1 cellular context compared by ENCODE assay signal in genomic region chr5:14268236-14268701, GRCh38.
TF ChIP-seq lines count a peak whose summit lies in the region.

No MANE protein-coding gene starts in this region.

TF ChIP-seq in HEK293, 187 proteins besides CTCF, POLR2A, EP300 and RAD21 (continued from another document and continues in another):
- TF ChIP-seq PATZ1 (tag by site-specific recombination; IDR thresholded peaks at IDR 0.05) (peak; percentile 43; the same call in 1 of the 2 replicates), TRIM28 (IDR thresholded peaks at IDR 0.05; ENCODE audit: borderline replicate concordance, low read length) (no peak), ZFP37 (tag by site-specific recombination; IDR thresholded peaks at IDR 0.05) (peak; percentile 89), KLF10 (tag by site-specific recombination; IDR thresholded peaks at IDR 0.05) (no peak), ZNF239 (tag by site-specific recombination; IDR thresholded peaks at IDR 0.05) (no peak), ZNF146 (tag by site-specific recombination; IDR thresholded peaks at IDR 0.05) (no peak), ZXDB (tag by site-specific recombination; IDR thresholded peaks at IDR 0.05) (no peak), ZNF416 (tag by site-specific recombination; IDR thresholded peaks at IDR 0.05) (no peak), ZBTB7A (tag by site-specific recombination; IDR thresholded peaks at IDR 0.05; ENCODE audit: low read depth) (no peak), HOXA7 (CRISPR knock-in tag; IDR thresholded peaks at IDR 0.05; ENCODE audit: borderline replicate concordance) (no peak), ZSCAN4 (tag by site-specific recombination; IDR thresholded peaks at IDR 0.05) (no peak), ZNF548 (tag by site-specific recombination; IDR thresholded peaks at IDR 0.05) (no peak), ZNF488 (tag by site-specific recombination; IDR thresholded peaks at IDR 0.05) (no peak), ZNF266 (tag by site-specific recombination; IDR thresholded peaks at IDR 0.05; ENCODE audit: low read depth) (no peak), ZBTB8A (tag by site-specific recombination; IDR thresholded peaks at IDR 0.05) (no peak), ZNF677 (tag by site-specific recombination; IDR thresholded peaks at IDR 0.05) (no peak), ZNF48 (tag by site-specific recombination; IDR thresholded peaks at IDR 0.05) (no peak), PRDM10 (tag by site-specific recombination; IDR thresholded peaks at IDR 0.05) (peak; percentile 47; the same call in 1 of the 2 replicates), ZNF324 (tag by site-specific recombination; IDR thresholded peaks at IDR 0.05) (peak; percentile 35; the same call in 1 of the 2 replicates), ZBTB1 (tag by site-specific recombination; IDR thresholded peaks at IDR 0.05) (no peak), ZBTB17 (tag by site-specific recombination; IDR thresholded peaks at IDR 0.05) (peak; percentile 44), ZFP69B (tag by site-specific recombination; IDR thresholded peaks at IDR 0.05) (0 out of 2 replicates have a peak, but pooled peaks have one; percentile 33), ZNF394 (tag by site-specific recombination; IDR thresholded peaks at IDR 0.05; ENCODE audit: borderline replicate concordance) (no peak), ZNF580 (tag by site-specific recombination; IDR thresholded peaks at IDR 0.05) (no peak), ZNF155 (tag by site-specific recombination; IDR thresholded peaks at IDR 0.05) (no peak), SCRT1 (tag by site-specific recombination; IDR thresholded peaks at IDR 0.05; ENCODE audit: borderline replicate concordance) (no peak), ZNF133 (tag by site-specific recombination; IDR thresholded peaks at IDR 0.05) (no peak), ZNF473 (tag by site-specific recombination; IDR thresholded peaks at IDR 0.05) (no peak), ZNF510 (tag by site-specific recombination; IDR thresholded peaks at IDR 0.05; ENCODE audit: insufficient replicate concordance) (no peak), REPIN1 (tag by site-specific recombination; IDR thresholded peaks at IDR 0.05; ENCODE audit: low read depth) (no peak), ZNF529 (tag by site-specific recombination; IDR thresholded peaks at IDR 0.05; ENCODE audit: insufficient replicate concordance) (no peak), KLF17 (tag by site-specific recombination; IDR thresholded peaks at IDR 0.05) (peak; percentile 44; the same call in 1 of the 2 replicates), ZNF704 (tag by site-specific recombination; IDR thresholded peaks at IDR 0.05) (no peak), ZNF398 (tag by site-specific recombination; IDR thresholded peaks at IDR 0.05) (no peak), IKZF3 (tag by site-specific recombination; IDR thresholded peaks at IDR 0.05) (peak; percentile 80; the same call in 1 of the 2 replicates), PRDM1 (tag by site-specific recombination; IDR thresholded peaks at IDR 0.05) (peak; percentile 79), ZNF211 (tag by site-specific recombination; IDR thresholded peaks at IDR 0.05; ENCODE audit: low read depth) (no peak), ZNF629 (tag by site-specific recombination; IDR thresholded peaks at IDR 0.05) (peak; percentile 85), ZNF777 (tag by site-specific recombination; IDR thresholded peaks at IDR 0.05; ENCODE audit: borderline replicate concordance) (no peak), KLF9 (tag by site-specific recombination; IDR thresholded peaks at IDR 0.05; ENCODE audit: low read depth) (no peak), ZNF140 (tag by site-specific recombination; IDR thresholded peaks at IDR 0.05) (no peak), ZNF138 (tag by site-specific recombination; IDR thresholded peaks at IDR 0.05; ENCODE audit: borderline replicate concordance) (no peak), ZBTB49 (tag by site-specific recombination; IDR thresholded peaks at IDR 0.05; ENCODE audit: low read depth) (no peak), PRDM4 (tag by site-specific recombination; IDR thresholded peaks at IDR 0.05) (no peak), ZNF514 (tag by site-specific recombination; IDR thresholded peaks at IDR 0.05) (no peak), YY1 (tag by site-specific recombination; IDR thresholded peaks at IDR 0.05) (no peak), ZSCAN5A (tag by site-specific recombination; IDR thresholded peaks at IDR 0.05) (no peak), ZNF658 (tag by site-specific recombination; IDR thresholded peaks at IDR 0.05) (no peak)
